1 cellular context compared by ENCODE assay signal in genomic region chr13:52617070-52618060, GRCh38.
A peak's percentile ranks its signal among the peaks of the same experiment; 100 is the strongest.
TF ChIP-seq lines count a peak whose summit lies in the region.

No MANE protein-coding gene starts in this region.

TF ChIP-seq in HepG2, 621 proteins besides CTCF, POLR2A, EP300 and RAD21 (continues in another document):
- TF ChIP-seq ZXDC (CRISPR knock-in tag; IDR thresholded peaks at IDR 0.05), result no peak; the same call in 1 of the 2 replicates
- peak; percentile 33 for TF ChIP-seq RARA (CRISPR knock-in tag; IDR thresholded peaks at IDR 0.05)
- no peak for TF ChIP-seq ZBTB46 (CRISPR knock-in tag; IDR thresholded peaks at IDR 0.05; ENCODE audit: borderline replicate concordance)
- TF ChIP-seq ZNF883 (CRISPR knock-in tag; IDR thresholded peaks at IDR 0.05; ENCODE audit: not compliant biosample characterization), result no peak
- peak; percentile 37; the same call in 1 of the 2 replicates for TF ChIP-seq ZNF609 (CRISPR knock-in tag; IDR thresholded peaks at IDR 0.05; ENCODE audit: borderline replicate concordance)
- TF ChIP-seq ZNF230 (CRISPR knock-in tag; IDR thresholded peaks at IDR 0.05), result peak; percentile 86
- TF ChIP-seq DNMT1 (CRISPR knock-in tag; IDR thresholded peaks at IDR 0.05), result no peak
- no peak for TF ChIP-seq ZNF775 (CRISPR knock-in tag; IDR thresholded peaks at IDR 0.05; ENCODE audit: borderline replicate concordance)
- TF ChIP-seq MED8 (CRISPR knock-in tag; IDR thresholded peaks at IDR 0.05; ENCODE audit: insufficient replicate concordance), result peak; percentile 54
- 0 out of 2 replicates have a peak, but pooled peaks have one; percentile 15 for TF ChIP-seq ZMYM2 (CRISPR knock-in tag; IDR thresholded peaks at IDR 0.05)
- 0 out of 2 replicates have a peak, but pooled peaks have one; percentile 15 for TF ChIP-seq ZNF296 (CRISPR knock-in tag; conservative IDR thresholded peaks at IDR 0.05)
- no peak for TF ChIP-seq KLF15 (CRISPR knock-in tag; IDR thresholded peaks at IDR 0.05; ENCODE audit: borderline replicate concordance)
- TF ChIP-seq ZNF597 (CRISPR knock-in tag; IDR thresholded peaks at IDR 0.05), result no peak
- peak; percentile 93; the same call in 1 of the 2 replicates for TF ChIP-seq KAT7 (CRISPR knock-in tag; IDR thresholded peaks at IDR 0.05; ENCODE audit: borderline replicate concordance)
- TF ChIP-seq MXI1 (IDR thresholded peaks at IDR 0.05; ENCODE audit: borderline replicate concordance, low read depth, low read length), result peak; percentile 66; the same call in 1 of the 3 replicates
- no peak for TF ChIP-seq TRIM24 (CRISPR knock-in tag; IDR thresholded peaks at IDR 0.05)
- no peak for TF ChIP-seq MEIS2 (CRISPR knock-in tag; IDR thresholded peaks at IDR 0.05)
- TF ChIP-seq GFI1 (CRISPR knock-in tag; IDR thresholded peaks at IDR 0.05; ENCODE audit: borderline replicate concordance), result peak; percentile 23; the same call in 1 of the 2 replicates
- peak; percentile 71; the same call in 1 of the 2 replicates for TF ChIP-seq ZBTB44 (CRISPR knock-in tag; IDR thresholded peaks at IDR 0.05)
- no peak for TF ChIP-seq SP140L (CRISPR knock-in tag; IDR thresholded peaks at IDR 0.05; ENCODE audit: borderline replicate concordance)
- no peak for TF ChIP-seq ZBTB21 (CRISPR knock-in tag; IDR thresholded peaks at IDR 0.05)
- peak; percentile 46; the same call in 1 of the 2 replicates for TF ChIP-seq THRA (CRISPR knock-in tag; IDR thresholded peaks at IDR 0.05; ENCODE audit: borderline replicate concordance)
- 0 out of 2 replicates have a peak, but pooled peaks have one; percentile 31 for TF ChIP-seq NFKBIZ (CRISPR knock-in tag; IDR thresholded peaks at IDR 0.05)
- TF ChIP-seq ISL2 (CRISPR knock-in tag; IDR thresholded peaks at IDR 0.05), result peak; percentile 34; the same call in 1 of the 2 replicates
- TF ChIP-seq CAMTA2 (CRISPR knock-in tag; IDR thresholded peaks at IDR 0.05; ENCODE audit: borderline replicate concordance), result no peak
- TF ChIP-seq TFDP1 (CRISPR knock-in tag; IDR thresholded peaks at IDR 0.05; ENCODE audit: borderline replicate concordance), result peak; percentile 57; the same call in 1 of the 2 replicates
- TF ChIP-seq RARG (CRISPR knock-in tag; IDR thresholded peaks at IDR 0.05; ENCODE audit: low read depth), result no peak
- TF ChIP-seq ZNF124 (CRISPR knock-in tag; IDR thresholded peaks at IDR 0.05), result peak; percentile 75
- TF ChIP-seq REST (IDR thresholded peaks at IDR 0.05; ENCODE audit: borderline replicate concordance in 1 of 2, low read depth in 1 of 2, low read length in 2 of 2), result peak in 1 of 2 experiments; percentile 36; a peak in 1 of 4 replicates
- TF ChIP-seq BCL3 (CRISPR knock-in tag; IDR thresholded peaks at IDR 0.05), result no peak
- TF ChIP-seq TCF7 (IDR thresholded peaks at IDR 0.05; ENCODE audit: low read depth), result no peak
- no peak for TF ChIP-seq ZNF557 (CRISPR knock-in tag; IDR thresholded peaks at IDR 0.05)
- TF ChIP-seq ZNF143 (CRISPR knock-in tag; IDR thresholded peaks at IDR 0.05), result no peak
- TF ChIP-seq ZSCAN20 (CRISPR knock-in tag; IDR thresholded peaks at IDR 0.05; ENCODE audit: borderline replicate concordance), result no peak
- TF ChIP-seq ZNF788 (CRISPR knock-in tag; IDR thresholded peaks at IDR 0.05; ENCODE audit: borderline replicate concordance), result peak; percentile 90
- no peak for TF ChIP-seq KAT2B (IDR thresholded peaks at IDR 0.05; ENCODE audit: borderline replicate concordance, low read depth, low read length)
- TF ChIP-seq ZEB1 (IDR thresholded peaks at IDR 0.05; ENCODE audit: insufficient replicate concordance, low read depth), result no peak
- no peak; the same call in 1 of the 2 replicates for TF ChIP-seq ZNF703 (CRISPR knock-in tag; IDR thresholded peaks at IDR 0.05; ENCODE audit: borderline replicate concordance)
- TF ChIP-seq GTF3A (CRISPR knock-in tag; conservative IDR thresholded peaks at IDR 0.05), result no peak
- TF ChIP-seq REXO4 (CRISPR knock-in tag; IDR thresholded peaks at IDR 0.05; ENCODE audit: borderline replicate concordance), result no peak
- no peak for TF ChIP-seq TAF15 (IDR thresholded peaks at IDR 0.05; ENCODE audit: low read depth, low read length, poor library complexity, severe bottlenecking)
- no peak for TF ChIP-seq KDM6A (CRISPR knock-in tag; IDR thresholded peaks at IDR 0.05; ENCODE audit: low read depth)
- peak; percentile 54; the same call in 1 of the 2 replicates for TF ChIP-seq CHD2 (IDR thresholded peaks at IDR 0.05; ENCODE audit: low read depth, low read length)
